Comparison of ENCODE assay signal across 8 cellular contexts in genomic region chr2:27016801-27017325, GRCh38. TPM values are rescaled to one million over a fixed set of nuclear protein-coding genes. Genes with fewer than 3 reads are reported as not detected.
A peak's percentile ranks its signal among the peaks of the same experiment; 100 is the strongest.
DNase-seq lines count a peak whose midpoint lies in the region; ATAC-seq, FAIRE-seq and TF ChIP-seq lines count a peak whose summit lies in the region.

No MANE protein-coding gene starts in this region.

- H3K27ac Mint-ChIP-seq in CD8-positive, alpha-beta T cell: no peak overlapping the region
- peak overlapping the region; percentile 66 for H3K27ac Mint-ChIP-seq in HFFc6

- no peaks in the 10 kb centered on the region for H3K4me1 ChIP-seq in CD8-positive, alpha-beta T cell (ENCODE audit: insufficient read depth, low read length)
- H3K4me1 ChIP-seq in neuronal stem cell (ENCODE audit: control insufficient read depth in 2 of 2, insufficient read depth in 1 of 2, low read depth in 1 of 2, low read length in 2 of 2): peaks cover 0 to 18% of the 10 kb centered on the region in 2 donors

- no peak overlapping the region for H3K4ac ChIP-seq in neuronal stem cell (ENCODE audit: low read length)

- H2BK120ac ChIP-seq in neuronal stem cell (ENCODE audit: low read depth, low read length): no peak overlapping the region

- no peak overlapping the region for H2BK5ac ChIP-seq in neuronal stem cell (ENCODE audit: low read length)

- no peaks in the 10 kb centered on the region for H3K36me3 Mint-ChIP-seq in CD8-positive, alpha-beta T cell
- no peaks in the 10 kb centered on the region for H3K36me3 Mint-ChIP-seq in HFFc6 (ENCODE audit: low read depth)

- H3K27me3 ChIP-seq in CD8-positive, alpha-beta T cell (ENCODE audit: insufficient read depth, low read length): no peaks in the 10 kb centered on the region
- H3K27me3 ChIP-seq in neuronal stem cell (ENCODE audit: control insufficient read depth in 3 of 3, insufficient read depth in 3 of 3, low read depth in 1 of 3, low read length in 3 of 3): no peaks in the 10 kb centered on the region

- H3K79me1 ChIP-seq in neuronal stem cell (ENCODE audit: low read depth, low read length): no peaks in the 10 kb centered on the region

- FAIRE-seq in urothelium cell line (lab: Jason Lieb, UNC): peak; percentile 52

- CTCF ChIA-PET in CD8-positive, alpha-beta T cell (lab: Charles Lee): interaction anchor here (0.6 to 9.5 kb wide), 20 partner anchors 10 to 1198 kb away, joined by 3 to 131 read pairs (median 4); partner anchors contain the start of gene MAPRE3

- no peak overlapping the region for H4K91ac ChIP-seq in neuronal stem cell (ENCODE audit: low read depth, low read length, poor library complexity)

- no peaks in the 10 kb centered on the region for H3K9me3 Mint-ChIP-seq in CD8-positive, alpha-beta T cell
- no peaks in the 10 kb centered on the region for H3K9me3 Mint-ChIP-seq in HFFc6

- intact Hi-C loops in CD8-positive, alpha-beta T cell (cut with DNase I, micrococcal nuclease): loop anchor here (1.0 to 5.0 kb wide), 3 partner anchors 56 to 171 kb away; partner anchors contain the start of gene DPYSL5 (in 1 of the 2)

- no peaks in the 10 kb centered on the region for H3K9me3 ChIP-seq in CD8-positive, alpha-beta T cell (ENCODE audit: low read length)
- H3K9me3 ChIP-seq in neuronal stem cell (replicated peaks in 1 of 2; ENCODE audit: control insufficient read depth in 2 of 2, insufficient read depth in 1 of 2, low read depth in 1 of 2, low read length in 2 of 2): peaks cover 4 to 7% of the 10 kb centered on the region in 2 donors

- no peak overlapping the region for H3K4me2 ChIP-seq in neuronal stem cell (ENCODE audit: insufficient read depth, low read length, poor library complexity, severe bottlenecking)

- peak in 6 of 7 experiments; percentile 21 to 55 (median 52) for DNase-seq in CD8-positive, alpha-beta T cell
- peak; percentile 37 for DNase-seq in HFFc6
- DNase-seq in NCI-H82 (lab: John Stamatoyannopoulos, UW): peak; percentile 92
- DNase-seq in activated T-cell treated with anti-CD3 and anti-CD28 coated beads, Interleukin-2, amount 50 U/mL, for 1 hour: peak; percentile 50
- peak; percentile 86 for DNase-seq in fibroblast of pulmonary artery (ENCODE audit: low read depth)
- peak; percentile 48 for DNase-seq in neuronal stem cell (ENCODE audit: low spot score)
- peak; percentile 72 for DNase-seq in urothelium cell line (ENCODE audit: low spot score)
- DNase-seq in mesenteric fat pad (ENCODE audit: low spot score): no peak

- H2BK15ac ChIP-seq in neuronal stem cell (ENCODE audit: low read length): no peak overlapping the region

- TF ChIP-seq CTCF in CD8-positive, alpha-beta T cell (IDR thresholded peaks at IDR 0.05): peak; percentile 47
- peak; percentile 93 for TF ChIP-seq CTCF in HFFc6 (IDR thresholded peaks at IDR 0.05)
- peak; percentile 72 for TF ChIP-seq CTCF in fibroblast of pulmonary artery (IDR thresholded peaks at IDR 0.05; ENCODE audit: low read length, missing control alignments)

- peak; percentile 54 for ATAC-seq in CD8-positive, alpha-beta T cell

- no peak overlapping the region for H4K8ac ChIP-seq in neuronal stem cell (ENCODE audit: low read depth, low read length)

- no peak overlapping the region for H2AK5ac ChIP-seq in neuronal stem cell (ENCODE audit: low read depth, low read length)

- H3K4me1 Mint-ChIP-seq in CD8-positive, alpha-beta T cell (ENCODE audit: low read depth): no peaks in the 10 kb centered on the region
- peaks cover 38% of the 10 kb centered on the region for H3K4me1 Mint-ChIP-seq in HFFc6 (ENCODE audit: low read depth)

- POLR2A ChIA-PET in CD8-positive, alpha-beta T cell (lab: Charles Lee): interaction anchor here (0.6 kb wide), 2 partner anchors 12 to 350 kb away, joined by 3 read pairs; no protein-coding TSS in a partner anchor

- H3K23ac ChIP-seq in neuronal stem cell (ENCODE audit: low read depth, low read length, poor library complexity): no peak overlapping the region

- no peak overlapping the region for H2BK12ac ChIP-seq in neuronal stem cell (ENCODE audit: low read length)

- H3K18ac ChIP-seq in neuronal stem cell (ENCODE audit: low read length): no peak overlapping the region

- WGBS in neuronal stem cell (ENCODE audit: extremely low coverage in 2 of 2, insufficient read length in 2 of 2, insufficient replicate concordance in 1 of 2), 2 donors: no CpG with 5 or more reads among the region's 3 CpGs

- no peak overlapping the region for H3K4me3 Mint-ChIP-seq in CD8-positive, alpha-beta T cell
- H3K4me3 Mint-ChIP-seq in HFFc6: no peak overlapping the region

- no peak overlapping the region for H3K27ac ChIP-seq in CD8-positive, alpha-beta T cell (ENCODE audit: low read depth, low read length)
- no peak overlapping the region for H3K27ac ChIP-seq in neuronal stem cell (replicated peaks; ENCODE audit: low read length)

- no peaks in the 10 kb centered on the region for H3K27me3 Mint-ChIP-seq in CD8-positive, alpha-beta T cell (ENCODE audit: low read depth)
- H3K27me3 Mint-ChIP-seq in HFFc6 (ENCODE audit: insufficient read depth): no peaks in the 10 kb centered on the region; the same call in 1 of the 2 replicates

- H3K36me3 ChIP-seq in CD8-positive, alpha-beta T cell (ENCODE audit: insufficient read depth, low read length): no peaks in the 10 kb centered on the region
- peaks cover 5 to 10% of the 10 kb centered on the region in 2 donors for H3K36me3 ChIP-seq in neuronal stem cell (replicated peaks in 1 of 2; ENCODE audit: control insufficient read depth in 2 of 2, insufficient read depth in 2 of 2, low read length in 2 of 2)

- H3K9ac ChIP-seq in neuronal stem cell (ENCODE audit: low read depth, low read length, poor library complexity): peak overlapping the region; percentile 18

- no peak overlapping the region for H3K4me3 ChIP-seq in CD8-positive, alpha-beta T cell (ENCODE audit: low read depth, low read length)
- no peak overlapping the region for H3K4me3 ChIP-seq in fibroblast of pulmonary artery (replicated peaks; ENCODE audit: low read depth, low read length)
- H3K4me3 ChIP-seq in neuronal stem cell (ENCODE audit: low read length in 2 of 2): no peak overlapping the region

- no peak overlapping the region for H3K14ac ChIP-seq in neuronal stem cell (ENCODE audit: low read length)

- H2AFZ ChIP-seq in neuronal stem cell (ENCODE audit: low read length): no peak overlapping the region

RNA-seq across cellular contexts. Expression of gene TMEM214, which starts 15.9 kb away (rescaled TPM):
- total RNA-seq in CD8-positive, alpha-beta T cell: 10 to 100 TPM; 26.5 to 27.4 TPM
- 100 to 1,000 TPM; 119 to 162 (median 144) TPM for total RNA-seq in HFFc6 (2021; fragmentation: NEBNext Ultra II Directional; extraction: Animal tissue kit (Norgen Biotek cat#: 25700))
- 21.6 TPM for polyA plus RNA-seq in neuronal stem cell (2013, experiment 1 of 2)
- polyA plus RNA-seq in neuronal stem cell (2013, experiment 2 of 2): 22.1 TPM
- total RNA-seq in mesenteric fat pad: 148 TPM

RNA-seq across cellular contexts. Expression of gene AGBL5, which starts 34.6 kb away (rescaled TPM):
- total RNA-seq in CD8-positive, alpha-beta T cell: 1 to 10 TPM; 8.0 to 9.7 TPM
- 10 to 100 TPM; 23.5 to 31.4 (median 28.6) TPM for total RNA-seq in HFFc6 (2021; fragmentation: NEBNext Ultra II Directional; extraction: Animal tissue kit (Norgen Biotek cat#: 25700))
- polyA plus RNA-seq in neuronal stem cell (2013, experiment 1 of 2): 79.9 TPM
- 78.2 TPM for polyA plus RNA-seq in neuronal stem cell (2013, experiment 2 of 2)
- 20.3 TPM for total RNA-seq in mesenteric fat pad

RNA-seq across cellular contexts. Expression of gene MAPRE3, which starts 46.4 kb away (rescaled TPM):
- total RNA-seq in CD8-positive, alpha-beta T cell: 1 to 10 TPM; 2.6 to 3.8 TPM
- 10 to 100 TPM; 17.0 to 20.4 (median 17.7) TPM for total RNA-seq in HFFc6 (2021; fragmentation: NEBNext Ultra II Directional; extraction: Animal tissue kit (Norgen Biotek cat#: 25700))
- polyA plus RNA-seq in neuronal stem cell (2013, experiment 1 of 2): 13.3 TPM
- 13.3 TPM for polyA plus RNA-seq in neuronal stem cell (2013, experiment 2 of 2)
- total RNA-seq in mesenteric fat pad: 65.2 TPM

RNA-seq across cellular contexts. Expression of gene OST4, which starts 54.6 kb away (rescaled TPM):
- 100 to 1,000 TPM; 252 to 260 TPM for total RNA-seq in CD8-positive, alpha-beta T cell
- total RNA-seq in HFFc6 (2021; fragmentation: NEBNext Ultra II Directional; extraction: Animal tissue kit (Norgen Biotek cat#: 25700)): 100 to 1,000 TPM; 500 to 565 (median 548) TPM
- polyA plus RNA-seq in neuronal stem cell (2013, experiment 1 of 2): 668 TPM
- polyA plus RNA-seq in neuronal stem cell (2013, experiment 2 of 2): 664 TPM
- 275 TPM for total RNA-seq in mesenteric fat pad
